Comparison of ENCODE assay signal across 9 cellular contexts in the genomic region with DNA sequence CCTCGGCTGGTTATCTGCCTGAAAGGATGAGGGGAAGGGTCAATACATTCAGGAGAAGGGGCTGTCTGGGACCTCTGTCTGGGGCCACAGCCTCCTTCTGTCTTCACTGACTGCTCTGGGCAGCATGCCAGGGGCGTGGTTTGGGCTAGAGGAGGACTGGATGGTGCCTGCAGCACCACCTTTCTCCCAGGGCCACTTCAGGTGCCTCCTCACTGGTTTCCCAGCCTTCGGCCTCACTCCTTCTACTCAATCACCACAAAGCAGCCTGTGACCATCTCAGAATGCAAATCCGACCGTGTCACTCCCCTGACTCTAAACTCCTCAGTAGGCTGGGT. TPM values are rescaled to one million over a fixed set of nuclear protein-coding genes. Genes with fewer than 3 reads are reported as not detected.
DNase-seq lines count a peak whose midpoint lies in the region; ATAC-seq and TF ChIP-seq lines count a peak whose summit lies in the region.
"Had no signal": no experiment of that assay in that cellular context is flagged by ENCODE, and none has a peak within 500 bp of the region (broad histone marks: within the 10 kb centered on the region; RNA-seq: fewer than 3 reads in every experiment).

No MANE protein-coding gene starts in this region.

- H3K4me1 ChIP-seq in Panc1 (ENCODE audit: control insufficient read depth, insufficient read depth, low read length) (peaks cover 85% of the 10 kb centered on the region), right cardiac atrium (ENCODE audit: control insufficient read depth, insufficient read depth, low read length) (peaks cover 30% of the 10 kb centered on the region), thoracic aorta (ENCODE audit: control insufficient read depth in 1 of 2, low read depth in 2 of 2) (peaks cover 66 to 84% of the 10 kb centered on the region in 2 donors), GM23248 (ENCODE audit: insufficient read depth) (peaks cover 54% of the 10 kb centered on the region)

- intact Hi-C loops in Panc1 (cut with micrococcal nuclease; ENCODE audit: unreplicated experiment), result no loop called here
- intact Hi-C loops in right cardiac atrium (cut with DNase I), result no loop called here

- CTCF ChIA-PET in Panc1 (lab: Charles Lee), result no interaction called here

- peaks cover 29% of the 10 kb centered on the region for H3F3A ChIP-seq in GM23248 (ENCODE audit: insufficient read depth)

- TF ChIP-seq CTCF in Panc1 (IDR thresholded peaks at IDR 0.05) (no peak), thoracic aorta (IDR thresholded peaks at IDR 0.05) (no peak)

- no peaks in the 10 kb centered on the region for H4K20me1 ChIP-seq in GM23248 (ENCODE audit: insufficient read depth)

- H3K9me3 ChIP-seq in Panc1 (ENCODE audit: control insufficient read depth, insufficient read depth, low read depth, low read length), result no peaks in the 10 kb centered on the region
- no peaks in the 10 kb centered on the region for H3K9me3 ChIP-seq in right cardiac atrium (ENCODE audit: control insufficient read depth, low read length)
- no peaks in the 10 kb centered on the region for H3K9me3 ChIP-seq in thoracic aorta
- H3K9me3 ChIP-seq in GM23248 (ENCODE audit: low read depth), result no peaks in the 10 kb centered on the region

- no peaks in the 10 kb centered on the region; the same call in 1 of the 2 replicates for H3K36me3 ChIP-seq in Panc1 (ENCODE audit: control insufficient read depth, insufficient read depth, low read length)
- no peaks in the 10 kb centered on the region for H3K36me3 ChIP-seq in thoracic aorta
- H3K36me3 ChIP-seq in GM23248 (ENCODE audit: low read depth), result no peaks in the 10 kb centered on the region

- peaks cover 93% of the 10 kb centered on the region for H3K79me2 ChIP-seq in GM23248 (ENCODE audit: insufficient read depth)

- H3K9me2 ChIP-seq in GM23248 (ENCODE audit: insufficient read depth), result no peaks in the 10 kb centered on the region

- no TSS peak for BruUV-seq in Panc1 (replicated peaks; lab: Mats Ljungman, UMichigan)

- POLR2A ChIA-PET in Panc1 (lab: Charles Lee), result no interaction called here

- 74% methylated on average over 5 of the region's 5 CpGs for WGBS in right cardiac atrium
- 72% methylated on average over 5 of the region's 5 CpGs for WGBS in GM23248 (ENCODE audit: low coverage in 1 of 2, low lambda C conversion rate in 2 of 2, missing lambda C conversion rate in 2 of 2), 2 experiments

- peak; percentile 56 for DNase-seq in NCI-H748 (lab: John Stamatoyannopoulos, UW; ENCODE audit: unreplicated experiment)
- DNase-seq in NCI-H748 treated with DMSO at 0.1 percent for 48 hours (lab: John Stamatoyannopoulos, UW), result no peak
- no peak for DNase-seq in Panc1 (ENCODE audit: low read depth, low spot score)
- DNase-seq in right cardiac atrium, result peak; percentile 65 to 85 (median 84)
- no peak for DNase-seq in thoracic aorta (ENCODE audit: low spot score)
- no peak for DNase-seq in GM23248
- DNase-seq: activated effector memory CD4-positive, alpha-beta T cell treated with anti-CD3 and anti-CD28 coated beads, Interleukin-2, amount 50 U/mL, for 16 hours had no signal

- H3K4me2 ChIP-seq in GM23248 (ENCODE audit: unreplicated experiment), result no peak overlapping the region

- H3K4me3 ChIP-seq in Panc1 (ENCODE audit: low read depth in 2 of 2, low read length in 2 of 2), result no peak overlapping the region
- no peak overlapping the region for H3K4me3 ChIP-seq in right cardiac atrium (ENCODE audit: low read length)
- H3K4me3 ChIP-seq in thoracic aorta, result no peak overlapping the region
- H3K4me3 ChIP-seq in GM23248, result no peak overlapping the region

- in situ Hi-C loops in Panc1 (cut with HindIII; ENCODE audit: low pct_unique_long_range_greater_than_20kb, low sequenced_read_pairs) (no loop called here), GM23248 (cut with MboI) (no loop called here)

- H2AFZ ChIP-seq in GM23248, result no peak overlapping the region

- no peak overlapping the region for H3K9ac ChIP-seq in GM23248

- H3K27me3 ChIP-seq in Panc1 (ENCODE audit: control insufficient read depth, insufficient read depth, low read length), result no peaks in the 10 kb centered on the region
- H3K27me3 ChIP-seq in right cardiac atrium (ENCODE audit: control insufficient read depth, insufficient read depth), result no peaks in the 10 kb centered on the region
- no peaks in the 10 kb centered on the region for H3K27me3 ChIP-seq in thoracic aorta (replicated peaks; ENCODE audit: insufficient read depth)
- no peaks in the 10 kb centered on the region for H3K27me3 ChIP-seq in GM23248 (replicated peaks; ENCODE audit: insufficient read depth)

- ATAC-seq in Panc1 (no peak), right cardiac atrium (no peak), thoracic aorta (ENCODE audit: insufficient number of reproducible peaks, low FRiP score, low read depth) (no peak), GM21526 (IDR thresholded peaks at IDR 0.05; ENCODE audit: low FRiP score, unreplicated experiment) (no peak), GM21423 (IDR thresholded peaks at IDR 0.05; ENCODE audit: unreplicated experiment) (no peak)

- H3K27ac ChIP-seq in Panc1 (ENCODE audit: low read length) (peak overlapping the region; percentile 77), right cardiac atrium (ENCODE audit: low read length) (peak overlapping the region; percentile 14), thoracic aorta (peak overlapping the region; percentile 91 to 92), GM23248 (no peak overlapping the region)

RNA-seq across cellular contexts. Expression of a gene that starts 49.9 kb away (rescaled TPM):
- total RNA-seq in Panc1 (2021; ENCODE audit: unreplicated experiment), result 192 TPM
- 250 TPM for polyA plus RNA-seq in Panc1 (2012; ENCODE audit: insufficient read length)
- 100 to 1,000 TPM in 3 of 4 donors, 10 to 100 TPM in 1; 99.1 to 158 (median 114) TPM for total RNA-seq in right cardiac atrium
- polyA plus RNA-seq in right cardiac atrium, result 76.2 TPM
- total RNA-seq in thoracic aorta, result 100 to 1,000 TPM; 103 to 124 TPM
- total RNA-seq in GM23248 (2014; rRNA removed; shearing (Covaris generic)), result 100 and 124 TPM in 2 replicates
- 82.3 and 84.2 TPM in 2 replicates for polyA plus RNA-seq in GM23248 (2016; fragmentation: Nextera tagmentation; extraction: Ambion mirVana)

Comparison
In these comparisons a context has a peak if more than half of its experiments do, and no peak if none do; other contexts are left out.
1. DNase-seq: peak in NCI-H748 (single experiment) and right cardiac atrium (3 of 3); none in NCI-H748 treated with DMSO at 0.1 percent for 48 hours (single experiment), Panc1 (single experiment), thoracic aorta (single experiment) and GM23248 (single experiment).